ENCODE assay signal across 1 cellular context in the genomic region with DNA sequence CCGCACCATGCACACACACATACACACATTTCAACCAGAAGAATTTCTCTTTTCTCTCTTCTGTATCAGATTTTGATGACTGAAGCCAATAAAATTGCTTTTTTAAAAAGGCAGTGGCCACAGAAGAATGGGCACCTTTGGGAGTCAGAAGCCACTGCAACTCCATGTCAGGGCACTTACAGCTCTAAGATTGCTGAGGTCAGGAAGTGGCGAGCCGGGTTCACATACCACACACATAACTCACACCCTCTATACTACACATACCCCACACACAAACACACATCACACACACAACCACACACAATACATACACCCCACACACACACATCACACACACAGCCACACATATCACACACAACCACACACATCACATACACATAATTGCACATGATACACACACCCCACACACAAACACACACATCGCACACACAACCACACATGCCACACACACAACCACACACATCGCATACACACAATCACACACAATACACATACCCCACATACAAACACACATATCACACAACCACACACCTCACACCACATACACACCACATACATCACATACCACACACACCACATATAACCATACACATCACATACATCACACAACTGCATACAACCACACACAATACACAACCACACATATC.
TF ChIP-seq lines count a peak whose summit lies in the region.

No MANE protein-coding gene starts in this region.

TF ChIP-seq in HepG2, 621 proteins besides CTCF, POLR2A, EP300 and RAD21 (continues in another document):
- no peak for TF ChIP-seq ATAD3A (CRISPR knock-in tag; IDR thresholded peaks at IDR 0.05)
- TF ChIP-seq ZNF232 (CRISPR knock-in tag; IDR thresholded peaks at IDR 0.05; ENCODE audit: borderline replicate concordance): no peak
- TF ChIP-seq ATF7 (IDR thresholded peaks at IDR 0.05): 0 out of 2 replicates have a peak, but pooled peaks have one; percentile 3
- TF ChIP-seq ATF7 (CRISPR knock-in tag; IDR thresholded peaks at IDR 0.05): no peak
- TF ChIP-seq RFXAP (CRISPR knock-in tag; IDR thresholded peaks at IDR 0.05; ENCODE audit: borderline replicate concordance): no peak
- TF ChIP-seq, protein P1, sequence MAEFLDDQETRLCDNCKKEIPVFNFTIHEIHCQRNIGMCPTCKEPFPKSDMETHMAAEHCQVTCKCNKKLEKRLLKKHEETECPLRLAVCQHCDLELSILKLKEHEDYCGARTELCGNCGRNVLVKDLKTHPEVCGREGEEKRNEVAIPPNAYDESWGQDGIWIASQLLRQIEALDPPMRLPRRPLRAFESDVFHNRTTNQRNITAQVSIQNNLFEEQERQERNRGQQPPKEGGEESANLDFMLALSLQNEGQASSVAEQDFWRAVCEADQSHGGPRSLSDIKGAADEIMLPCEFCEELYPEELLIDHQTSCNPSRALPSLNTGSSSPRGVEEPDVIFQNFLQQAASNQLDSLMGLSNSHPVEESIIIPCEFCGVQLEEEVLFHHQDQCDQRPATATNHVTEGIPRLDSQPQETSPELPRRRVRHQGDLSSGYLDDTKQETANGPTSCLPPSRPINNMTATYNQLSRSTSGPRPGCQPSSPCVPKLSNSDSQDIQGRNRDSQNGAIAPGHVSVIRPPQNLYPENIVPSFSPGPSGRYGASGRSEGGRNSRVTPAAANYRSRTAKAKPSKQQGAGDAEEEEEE (CRISPR knock-in tag; IDR thresholded peaks at IDR 0.05; ENCODE audit: borderline replicate concordance): no peak
- TF ChIP-seq ZNF761 (CRISPR knock-in tag; conservative IDR thresholded peaks at IDR 0.05): no peak
- TF ChIP-seq ZNF598 (CRISPR knock-in tag; IDR thresholded peaks at IDR 0.05; ENCODE audit: borderline replicate concordance): no peak
- TF ChIP-seq NONO (IDR thresholded peaks at IDR 0.05): 0 out of 2 replicates have a peak, but pooled peaks have one; percentile 32
- TF ChIP-seq NONO (CRISPR knock-in tag; conservative IDR thresholded peaks at IDR 0.05): no peak
- no peak for TF ChIP-seq ZNF788 (CRISPR knock-in tag; IDR thresholded peaks at IDR 0.05; ENCODE audit: borderline replicate concordance)
- TF ChIP-seq MTF1 (CRISPR knock-in tag; IDR thresholded peaks at IDR 0.05): no peak
- TF ChIP-seq, protein P2, sequence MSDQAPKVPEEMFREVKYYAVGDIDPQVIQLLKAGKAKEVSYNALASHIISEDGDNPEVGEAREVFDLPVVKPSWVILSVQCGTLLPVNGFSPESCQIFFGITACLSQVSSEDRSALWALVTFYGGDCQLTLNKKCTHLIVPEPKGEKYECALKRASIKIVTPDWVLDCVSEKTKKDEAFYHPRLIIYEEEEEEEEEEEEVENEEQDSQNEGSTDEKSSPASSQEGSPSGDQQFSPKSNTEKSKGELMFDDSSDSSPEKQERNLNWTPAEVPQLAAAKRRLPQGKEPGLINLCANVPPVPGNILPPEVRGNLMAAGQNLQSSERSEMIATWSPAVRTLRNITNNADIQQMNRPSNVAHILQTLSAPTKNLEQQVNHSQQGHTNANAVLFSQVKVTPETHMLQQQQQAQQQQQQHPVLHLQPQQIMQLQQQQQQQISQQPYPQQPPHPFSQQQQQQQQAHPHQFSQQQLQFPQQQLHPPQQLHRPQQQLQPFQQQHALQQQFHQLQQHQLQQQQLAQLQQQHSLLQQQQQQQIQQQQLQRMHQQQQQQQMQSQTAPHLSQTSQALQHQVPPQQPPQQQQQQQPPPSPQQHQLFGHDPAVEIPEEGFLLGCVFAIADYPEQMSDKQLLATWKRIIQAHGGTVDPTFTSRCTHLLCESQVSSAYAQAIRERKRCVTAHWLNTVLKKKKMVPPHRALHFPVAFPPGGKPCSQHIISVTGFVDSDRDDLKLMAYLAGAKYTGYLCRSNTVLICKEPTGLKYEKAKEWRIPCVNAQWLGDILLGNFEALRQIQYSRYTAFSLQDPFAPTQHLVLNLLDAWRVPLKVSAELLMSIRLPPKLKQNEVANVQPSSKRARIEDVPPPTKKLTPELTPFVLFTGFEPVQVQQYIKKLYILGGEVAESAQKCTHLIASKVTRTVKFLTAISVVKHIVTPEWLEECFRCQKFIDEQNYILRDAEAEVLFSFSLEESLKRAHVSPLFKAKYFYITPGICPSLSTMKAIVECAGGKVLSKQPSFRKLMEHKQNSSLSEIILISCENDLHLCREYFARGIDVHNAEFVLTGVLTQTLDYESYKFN (CRISPR knock-in tag; conservative IDR thresholded peaks at IDR 0.05): no peak
- no peak for TF ChIP-seq PHF8 (CRISPR knock-in tag; IDR thresholded peaks at IDR 0.05)
- TF ChIP-seq HDAC6 (IDR thresholded peaks at IDR 0.05; ENCODE audit: low read depth, low read length): 0 out of 2 replicates have a peak, but pooled peaks have one; percentile 23
- 0 out of 2 replicates have a peak, but pooled peaks have one; percentile 34 for TF ChIP-seq HIC2 (CRISPR knock-in tag; IDR thresholded peaks at IDR 0.05; ENCODE audit: low read depth)
- TF ChIP-seq ZNF646 (CRISPR knock-in tag; IDR thresholded peaks at IDR 0.05): peak; percentile 95
- 0 out of 2 replicates have a peak, but pooled peaks have one; percentile 3 for TF ChIP-seq ZBTB40 (IDR thresholded peaks at IDR 0.05)
- TF ChIP-seq ZBTB40 (CRISPR knock-in tag; IDR thresholded peaks at IDR 0.05): no peak
- no peak for TF ChIP-seq MTA1 (CRISPR knock-in tag; IDR thresholded peaks at IDR 0.05; ENCODE audit: borderline replicate concordance)
- 0 out of 2 replicates have a peak, but pooled peaks have one; percentile 45 for TF ChIP-seq ZBTB39 (CRISPR knock-in tag; IDR thresholded peaks at IDR 0.05)
- TF ChIP-seq ZNF660 (CRISPR knock-in tag; IDR thresholded peaks at IDR 0.05; ENCODE audit: borderline replicate concordance, low read depth): no peak
- peak; percentile 9; the same call in 1 of the 2 replicates for TF ChIP-seq IKZF1 (IDR thresholded peaks at IDR 0.05)
